9 cellular contexts compared by ENCODE assay signal in genomic region chr2:225889452-225889851, GRCh38.
DNase-seq lines count a peak whose midpoint lies in the region; ATAC-seq and TF ChIP-seq lines count a peak whose summit lies in the region.
"Had no signal": no experiment of that assay in that cellular context is flagged by ENCODE, and none has a peak within 500 bp of the region (broad histone marks: within the 10 kb centered on the region; RNA-seq: fewer than 3 reads in every experiment).

No MANE protein-coding gene starts in this region.

- peak overlapping the region; percentile 19 for H3K4me2 ChIP-seq in mammary epithelial cell (ENCODE audit: insufficient read depth, low read depth, low read length)

- H3K4me1 Mint-ChIP-seq in activated T-helper 17 cell treated with anti-CD3 and anti-CD28 coated beads, Interleukin-2, amount 50 U/mL, for 72 hours: no peaks in the 10 kb centered on the region
- H3K4me1 Mint-ChIP-seq in activated naive CD4-positive, alpha-beta T cell treated with anti-CD3 and anti-CD28 coated beads for 36 hours (ENCODE audit: low read depth): no peaks in the 10 kb centered on the region
- H3K4me1 Mint-ChIP-seq: memory B cell had no signal

- no peaks in the 10 kb centered on the region for H3K9me3 Mint-ChIP-seq in activated T-helper 17 cell treated with anti-CD3 and anti-CD28 coated beads, Interleukin-2, amount 50 U/mL, for 72 hours
- no peaks in the 10 kb centered on the region for H3K9me3 Mint-ChIP-seq in activated naive CD4-positive, alpha-beta T cell treated with anti-CD3 and anti-CD28 coated beads for 36 hours
- H3K9me3 Mint-ChIP-seq: memory B cell had no signal

- H2AFZ ChIP-seq in mammary epithelial cell (ENCODE audit: low read depth, low read length): no peak overlapping the region

- ATAC-seq in HG02938 (IDR thresholded peaks at IDR 0.05; ENCODE audit: unreplicated experiment) (peak; percentile 80), right lobe of liver (peak; percentile 69 to 80 (median 74))
- no peak for ATAC-seq in activated T-helper 17 cell treated with anti-CD3 and anti-CD28 coated beads, Interleukin-2, amount 50 U/mL, for 72 hours (replicated peaks)

- TF ChIP-seq CTCF in GM13977 (IDR thresholded peaks at IDR 0.05; ENCODE audit: extremely low read depth, insufficient read depth, missing control alignments) (peak; percentile 59), mammary epithelial cell (conservative IDR thresholded peaks at IDR 0.05 in 1 of 2, IDR thresholded peaks at IDR 0.05 in 1 of 2; ENCODE audit: extremely low read depth in 1 of 2, insufficient read depth in 1 of 2, low read depth in 1 of 2, low read length in 2 of 2) (peak; percentile 60 to 80), right lobe of liver (IDR thresholded peaks at IDR 0.05) (peak; percentile 67 to 88 (median 78))

- no peak overlapping the region for H3K9ac ChIP-seq in mammary epithelial cell (ENCODE audit: insufficient read depth, low read length)

- no peaks in the 10 kb centered on the region for H3K9me3 ChIP-seq in mammary epithelial cell (replicated peaks; ENCODE audit: insufficient read depth, low read length)
- no peaks in the 10 kb centered on the region for H3K9me3 ChIP-seq in right lobe of liver

- 0% methylated on average over 1 of the region's 1 CpG for WGBS in mammary epithelial cell (ENCODE audit: low coverage, missing lambda C conversion rate)
- 0% methylated on average over 1 of the region's 1 CpG for WGBS in right lobe of liver (ENCODE audit: insufficient coverage, low coverage, low lambda C conversion rate, missing lambda C conversion rate)

- H3K36me3 ChIP-seq in mammary epithelial cell (ENCODE audit: insufficient read depth, low read length): no peaks in the 10 kb centered on the region
- H3K36me3 ChIP-seq in right lobe of liver: no peaks in the 10 kb centered on the region

- H3K27me3 Mint-ChIP-seq in activated T-helper 17 cell treated with anti-CD3 and anti-CD28 coated beads, Interleukin-2, amount 50 U/mL, for 72 hours: peaks cover 10% of the 10 kb centered on the region
- peaks cover 14% of the 10 kb centered on the region for H3K27me3 Mint-ChIP-seq in activated naive CD4-positive, alpha-beta T cell treated with anti-CD3 and anti-CD28 coated beads for 36 hours (ENCODE audit: low read depth)

- intact Hi-C loops in mammary epithelial cell (cut with micrococcal nuclease): loop anchor here (1.0 to 10.0 kb wide), 7 partner anchors 215 to 908 kb away; no protein-coding TSS in a partner anchor
- intact Hi-C loops in right lobe of liver (cut with DNase I): no loop called here
- intact Hi-C loops in activated naive CD4-positive, alpha-beta T cell treated with anti-CD3 and anti-CD28 coated beads for 36 hours (cut with micrococcal nuclease): loop anchor here (1.0 to 5.0 kb wide), 5 partner anchors 222 to 1218 kb away; no protein-coding TSS in a partner anchor

- H3K27ac ChIP-seq in mammary epithelial cell (ENCODE audit: insufficient read depth, low read depth, low read length) (peak overlapping the region; percentile 45), right lobe of liver (no peak overlapping the region)

- no peak for TF ChIP-seq POLR2A in right lobe of liver (IDR thresholded peaks at IDR 0.05)

- no peak overlapping the region for H3K27ac Mint-ChIP-seq in activated T-helper 17 cell treated with anti-CD3 and anti-CD28 coated beads, Interleukin-2, amount 50 U/mL, for 72 hours
- no peak overlapping the region for H3K27ac Mint-ChIP-seq in activated naive CD4-positive, alpha-beta T cell treated with anti-CD3 and anti-CD28 coated beads for 36 hours
- H3K27ac Mint-ChIP-seq: memory B cell had no signal

- H3K36me3 Mint-ChIP-seq in activated T-helper 17 cell treated with anti-CD3 and anti-CD28 coated beads, Interleukin-2, amount 50 U/mL, for 72 hours (ENCODE audit: low read depth): no peaks in the 10 kb centered on the region
- H3K36me3 Mint-ChIP-seq in activated naive CD4-positive, alpha-beta T cell treated with anti-CD3 and anti-CD28 coated beads for 36 hours (ENCODE audit: low read depth): no peaks in the 10 kb centered on the region
- H3K36me3 Mint-ChIP-seq: memory B cell had no signal

- peak; percentile 75 for DNase-seq in AG08395 (ENCODE audit: low spot score)
- DNase-seq in GM13977 (ENCODE audit: low spot score): peak; percentile 20
- peak; percentile 32 for DNase-seq in NCI-H446 treated with DMSO at 0.1 percent for 48 hours (lab: John Stamatoyannopoulos, UW)
- DNase-seq in mammary epithelial cell: peak; percentile 73
- DNase-seq in right lobe of liver: no peak
- DNase-seq in activated naive CD4-positive, alpha-beta T cell treated with anti-CD3 and anti-CD28 coated beads for 36 hours: no peak

- H3K4me1 ChIP-seq in mammary epithelial cell (ENCODE audit: insufficient read depth, low read length) (peaks cover 4% of the 10 kb centered on the region), right lobe of liver (no peaks in the 10 kb centered on the region)

- CTCF ChIA-PET in mammary epithelial cell (lab: Charles Lee; ENCODE audit: low non-redundant PET): interaction anchor here (0.6 to 1.0 kb wide), 4 partner anchors 226 to 802 kb away, joined by 3 to 5 read pairs (median 4); no protein-coding TSS in a partner anchor
- CTCF ChIA-PET in activated naive CD4-positive, alpha-beta T cell treated with anti-CD3 and anti-CD28 coated beads for 36 hours (lab: Charles Lee): interaction anchor here (0.6 to 1.8 kb wide), 10 partner anchors 19 to 913 kb away, joined by 3 to 14 read pairs (median 3); partner anchors contain the start of gene IRS1

- no TSS peak for BruUV-seq in mammary epithelial cell (replicated peaks; lab: Mats Ljungman, UMichigan)

- H4K20me1 ChIP-seq in mammary epithelial cell (ENCODE audit: insufficient read depth, low read length): no peaks in the 10 kb centered on the region

- H3K79me2 ChIP-seq in mammary epithelial cell (ENCODE audit: insufficient read depth, low read length): no peaks in the 10 kb centered on the region

- no peaks in the 10 kb centered on the region for H3K27me3 ChIP-seq in mammary epithelial cell (ENCODE audit: insufficient read depth, low read length)
- no peaks in the 10 kb centered on the region for H3K27me3 ChIP-seq in right lobe of liver

- in situ Hi-C loops in GM13977 (cut with MboI; ENCODE audit: low pct_unique_long_range_greater_than_20kb, low sequenced_read_pairs, unreplicated experiment): loop anchor here (25.0 kb wide), 1 partner anchor 923 kb away; no protein-coding TSS in a partner anchor
- in situ Hi-C loops in mammary epithelial cell (cut with MboI; ENCODE audit: low sequenced_read_pairs in 2 of 2): loop anchor here (5.0 to 25.0 kb wide), 3 partner anchors 248 to 908 kb away; partner anchors contain the start of gene IRS1 (in 2 of the 2)

- H3K4me3 ChIP-seq in mammary epithelial cell (replicated peaks in 1 of 3; ENCODE audit: insufficient read depth in 1 of 3, low read depth in 2 of 3, low read length in 3 of 3): no peak overlapping the region
- no peak overlapping the region for H3K4me3 ChIP-seq in right lobe of liver

- dilution Hi-C loops in mammary epithelial cell (cut with HindIII; ENCODE audit: low sequenced_read_pairs): no loop called here

- no peak overlapping the region for H3K4me3 Mint-ChIP-seq in activated T-helper 17 cell treated with anti-CD3 and anti-CD28 coated beads, Interleukin-2, amount 50 U/mL, for 72 hours
- no peak overlapping the region for H3K4me3 Mint-ChIP-seq in activated naive CD4-positive, alpha-beta T cell treated with anti-CD3 and anti-CD28 coated beads for 36 hours
- H3K4me3 Mint-ChIP-seq: memory B cell had no signal

Comparison
In these comparisons a context has a peak if more than half of its experiments do, and no peak if none do; other contexts are left out.
1. DNase-seq: peak in AG08395 (single experiment), GM13977 (single experiment), NCI-H446 treated with DMSO at 0.1 percent for 48 hours (single experiment) and mammary epithelial cell (single experiment); none in right lobe of liver (0 of 3) and activated naive CD4-positive, alpha-beta T cell treated with anti-CD3 and anti-CD28 coated beads for 36 hours (single experiment).
2. intact Hi-C loops: an anchor here in mammary epithelial cell (1.0 to 10.0 kb wide) and activated naive CD4-positive, alpha-beta T cell treated with anti-CD3 and anti-CD28 coated beads for 36 hours (1.0 to 5.0 kb wide); none called in right lobe of liver.
3. Peak in every context shown above with its lines, with median percentiles within 50 percentile points of each other: CTCF ChIP-seq.